28 cellular contexts compared by ENCODE assay signal in genomic region chr2:120258140-120258539, GRCh38. TPM values are rescaled to one million over a fixed set of nuclear protein-coding genes. Genes with fewer than 3 reads are reported as not detected.
DNase-seq lines count a peak whose midpoint lies in the region; ATAC-seq, FAIRE-seq and TF ChIP-seq lines count a peak whose summit lies in the region.
"Had no signal": no experiment of that assay in that cellular context is flagged by ENCODE, and none has a peak within 500 bp of the region (broad histone marks: within the 10 kb centered on the region; RNA-seq: fewer than 3 reads in every experiment).

No MANE protein-coding gene starts in this region.

- peak overlapping the region; percentile 25 for H3K4me3 ChIP-seq in SK-N-MC
- no peak overlapping the region for H3K4me3 ChIP-seq in hepatocyte
- H3K4me3 ChIP-seq: breast epithelium, GM23338, psoas muscle, tibial artery had no signal

- intact Hi-C loops in activated CD4-positive, alpha-beta T cell treated with anti-CD3 and anti-CD28 coated beads, Interleukin-2, amount 10 ng/mL, durations not matched to agents 24 days and 14 days (cut with micrococcal nuclease): loop anchor here (10.0 kb wide), 1 partner anchor 893 kb away; the partner anchor contains the start of genes C2orf76 and DBI
- intact Hi-C loops in sciatic nerve (cut with DNase I): no loop called here

- H3K27me3 ChIP-seq in hepatocyte: no peaks in the 10 kb centered on the region
- H3K27me3 ChIP-seq: breast epithelium, tibial artery had no signal

- H2AFZ ChIP-seq in hepatocyte: no peak overlapping the region
- H2AFZ ChIP-seq: GM23338 had no signal

- peak overlapping the region; percentile 24 for H3K4me2 ChIP-seq in hepatocyte
- H3K4me2 ChIP-seq: GM23338 had no signal

- peaks cover 22% of the 10 kb centered on the region for H3K9me3 Mint-ChIP-seq in activated CD4-positive, alpha-beta T cell treated with anti-CD3 and anti-CD28 coated beads, Interleukin-2, amount 10 ng/mL, durations not matched to agents 24 days and 14 days
- H3K9me3 Mint-ChIP-seq: activated B cell treated with CpG ODN at 0.5 μM for 24 hours had no signal

- H3K36me3 Mint-ChIP-seq in activated CD4-positive, alpha-beta T cell treated with anti-CD3 and anti-CD28 coated beads, Interleukin-2, amount 10 ng/mL, durations not matched to agents 24 days and 14 days (ENCODE audit: low read depth): peaks cover 56% of the 10 kb centered on the region

- no peaks in the 10 kb centered on the region for H3K9me3 ChIP-seq in SK-N-MC (ENCODE audit: low read depth, low read length)
- H3K9me3 ChIP-seq in hepatocyte (ENCODE audit: low read depth): no peaks in the 10 kb centered on the region
- H3K9me3 ChIP-seq: psoas muscle, tibial artery had no signal

- no peaks in the 10 kb centered on the region for H3K36me3 ChIP-seq in SK-N-MC (ENCODE audit: insufficient read depth, low read length)
- H3K36me3 ChIP-seq in hepatocyte (replicated peaks; ENCODE audit: insufficient read depth, low read depth): no peaks in the 10 kb centered on the region
- H3K36me3 ChIP-seq: breast epithelium, tibial artery had no signal

- H3K4me3 Mint-ChIP-seq in activated CD4-positive, alpha-beta T cell treated with anti-CD3 and anti-CD28 coated beads, Interleukin-2, amount 10 ng/mL, durations not matched to agents 24 days and 14 days: peak overlapping the region; percentile 18
- H3K4me3 Mint-ChIP-seq: activated B cell treated with CpG ODN at 0.5 μM for 24 hours, GM23338 had no signal

- 89% methylated on average over 9 of the region's 9 CpGs for WGBS in hepatocyte (ENCODE audit: low lambda C conversion rate, missing lambda C conversion rate)

- H3K4me1 Mint-ChIP-seq in activated CD4-positive, alpha-beta T cell treated with anti-CD3 and anti-CD28 coated beads, Interleukin-2, amount 10 ng/mL, durations not matched to agents 24 days and 14 days: peaks cover 48% of the 10 kb centered on the region

- no peaks in the 10 kb centered on the region for H3K27me3 Mint-ChIP-seq in activated CD4-positive, alpha-beta T cell treated with anti-CD3 and anti-CD28 coated beads, Interleukin-2, amount 10 ng/mL, durations not matched to agents 24 days and 14 days
- H3K27me3 Mint-ChIP-seq: activated B cell treated with CpG ODN at 0.5 μM for 24 hours had no signal

- H3K9me2 ChIP-seq in hepatocyte (replicated peaks; ENCODE audit: insufficient read depth): no peaks in the 10 kb centered on the region

- H3K27ac ChIP-seq in SK-N-MC (peak overlapping the region; percentile 81), hepatocyte (peak overlapping the region; percentile 48)
- H3K27ac ChIP-seq: breast epithelium, psoas muscle, tibial artery had no signal

- DNase-seq in activated CD4-positive, alpha-beta T cell treated with anti-CD3 and anti-CD28 coated beads, Interleukin-2, amount 10 ng/mL, durations not matched to agents 24 days and 14 days: no peak
- no peak for DNase-seq in activated CD4-positive, alpha-beta T cell treated with anti-CD3 and anti-CD28 coated beads, Interleukin-2, amount 50 U/mL, for 48 hours
- DNase-seq in SK-N-MC (ENCODE audit: low read depth, low spot score): no peak
- no peak for DNase-seq in hepatocyte (ENCODE audit: low spot score)
- DNase-seq in sciatic nerve (ENCODE audit: low spot score): peak; percentile 30
- DNase-seq in GM12892 (ENCODE audit: insufficient read length): no peak
- DNase-seq: activated B cell treated with CpG ODN at 0.5 μM for 24 hours; activated CD8-positive, alpha-beta memory T cell treated with anti-CD3 and anti-CD28 coated beads for 24 hours; activated naive CD4-positive, alpha-beta T cell; CD8-positive, alpha-beta memory T cell; DMS 273 treated with DMSO at 0.1 percent for 48 hours; effector CD4-positive, alpha-beta T cell; foreskin fibroblast; left colon; NCI-H2029; NCI-H526; NK-92 treated with Interleukin-12 subunit alpha and Interleukin-12 subunit beta, amount 100 ng/mL, for 24 hours; psoas muscle; T-helper 9 cell; tibial artery had no signal

- no peak for TF ChIP-seq POLR2A in GM12892 (IDR thresholded peaks at IDR 0.05; ENCODE audit: low read depth, low read length)

- H4K20me1 ChIP-seq in hepatocyte (ENCODE audit: insufficient read depth, poor library complexity, severe bottlenecking): peaks cover 15% of the 10 kb centered on the region

- peak overlapping the region; percentile 56 for H3K27ac Mint-ChIP-seq in activated CD4-positive, alpha-beta T cell treated with anti-CD3 and anti-CD28 coated beads, Interleukin-2, amount 10 ng/mL, durations not matched to agents 24 days and 14 days
- H3K27ac Mint-ChIP-seq: activated B cell treated with CpG ODN at 0.5 μM for 24 hours, GM23338 had no signal

- no peak for FAIRE-seq in GM12892 (lab: Jason Lieb, UNC)
- FAIRE-seq: A204.1 had no signal

- peaks cover 83% of the 10 kb centered on the region for H3K79me2 ChIP-seq in hepatocyte

- no peak for TF ChIP-seq CTCF in hepatocyte (IDR thresholded peaks at IDR 0.05; ENCODE audit: poor library complexity)

- no peak for ATAC-seq in sciatic nerve
- ATAC-seq in GM18519 (IDR thresholded peaks at IDR 0.05; ENCODE audit: low FRiP score, unreplicated experiment): no peak
- no peak for ATAC-seq in activated CD4-positive, CD25-positive, alpha-beta regulatory T cell treated with anti-CD3 and anti-CD28 coated beads, Interleukin-2, amount 50 U/mL, for 24 hours
- ATAC-seq: esophagus mucosa, GM23338, left colon, PC-3, psoas muscle, SK-N-SH treated with all-trans-retinoic acid at 6 μM for 48 hours had no signal

- H3K4me1 ChIP-seq in hepatocyte (ENCODE audit: insufficient read depth): peaks cover 4% of the 10 kb centered on the region

- no peak overlapping the region for H3K9ac ChIP-seq in SK-N-MC (ENCODE audit: insufficient read length)

RNA-seq across cellular contexts. Expression of gene RALB, which starts 5.5 kb away (rescaled TPM):
- total RNA-seq in activated CD4-positive, alpha-beta T cell treated with anti-CD3 and anti-CD28 coated beads, Interleukin-2, amount 10 ng/mL, durations not matched to agents 24 days and 14 days: 72.1 and 80.0 TPM in 2 replicates
- 66.8 and 68.2 TPM in 2 replicates for total RNA-seq in hepatocyte
- 57.5 and 74.4 TPM in 2 replicates for polyA plus RNA-seq in hepatocyte
- total RNA-seq in sciatic nerve: 52.8 TPM
- 79.0 TPM for polyA plus RNA-seq in GM12892 (2012; ENCODE audit: missing spikeins)

RNA-seq across cellular contexts. Expression of gene TMEM185B, which starts 34.9 kb away (rescaled TPM):
- total RNA-seq in activated CD4-positive, alpha-beta T cell treated with anti-CD3 and anti-CD28 coated beads, Interleukin-2, amount 10 ng/mL, durations not matched to agents 24 days and 14 days: 44.3 and 45.8 TPM in 2 replicates
- total RNA-seq in hepatocyte (25.2 and 26.2 TPM in 2 replicates), sciatic nerve (19.9 TPM)
- polyA plus RNA-seq in hepatocyte: 20.8 and 24.0 TPM in 2 replicates
- polyA plus RNA-seq in GM12892 (2012; ENCODE audit: missing spikeins): 7.8 TPM
